Comparison of ENCODE assay signal across 8 cellular contexts in genomic region chr5:109688999-109689739, GRCh38. TPM values are rescaled to one million over a fixed set of nuclear protein-coding genes. Genes with fewer than 3 reads are reported as not detected.
DNase-seq lines count a peak whose midpoint lies in the region; ATAC-seq, FAIRE-seq and TF ChIP-seq lines count a peak whose summit lies in the region.

No MANE protein-coding gene starts in this region.

- H3K4me1 ChIP-seq in A549 = peaks cover 20% of the 10 kb centered on the region
- H3K4me1 ChIP-seq in iPS-18a (ENCODE audit: control insufficient read depth, low read depth, low read length) = peaks cover 20% of the 10 kb centered on the region
- peaks cover 27% of the 10 kb centered on the region for H3K4me1 ChIP-seq in skeletal muscle satellite cell (ENCODE audit: control insufficient read depth, insufficient read depth, low read length)

- 0% methylated on average over 13 of the region's 68 CpGs for WGBS in A549 (ENCODE audit: missing lambda C conversion rate)

- CTCF ChIA-PET in A549 (lab: Yijun Ruan, JAX) = interaction anchor here (0.7 to 4.0 kb wide), 31 partner anchors 8 to 1170 kb away, joined by 3 to 32 read pairs (median 4); no protein-coding TSS in a partner anchor

- H3K36me3 ChIP-seq in iPS-18a (ENCODE audit: control insufficient read depth, low read depth, low read length) (no peaks in the 10 kb centered on the region), skeletal muscle satellite cell (ENCODE audit: insufficient read depth, low read length) (no peaks in the 10 kb centered on the region)

- TF ChIP-seq CTCF in A549 (IDR thresholded peaks at IDR 0.05) (no peak; the same call in 2 of the 3 replicates), brain (conservative IDR thresholded peaks at IDR 0.05) (peak; percentile 5 to 20)

- peaks cover 9 to 28% (median 18%) of the 10 kb centered on the region in 5 experiments for H3K9me3 Mint-ChIP-seq in brain

- peak; percentile 65 for TF ChIP-seq POLR2A in A549 (IDR thresholded peaks at IDR 0.05; ENCODE audit: low read length)

- H3K27me3 Mint-ChIP-seq in brain = peaks cover 6% of the 10 kb centered on the region

- ATAC-seq in A549 (peak; percentile 79 to 87), GM18520 (IDR thresholded peaks at IDR 0.05; ENCODE audit: unreplicated experiment) (peak; percentile 65), HG03045 (IDR thresholded peaks at IDR 0.05; ENCODE audit: unreplicated experiment) (peak; percentile 81)

- no peak for TF ChIP-seq RAD21 in A549 (conservative IDR thresholded peaks at IDR 0.05 in 1 of 2, IDR thresholded peaks at IDR 0.05 in 1 of 2)

- peak overlapping the region; percentile 92 for H3K4me2 ChIP-seq in A549
- peak overlapping the region; percentile 81 for H3K4me2 ChIP-seq in skeletal muscle satellite cell (ENCODE audit: low read length)

- H3K4me1 Mint-ChIP-seq in brain = peaks cover 32% of the 10 kb centered on the region

- POLR2A ChIA-PET in A549 (lab: Yijun Ruan, JAX) = interaction anchor here (0.6 to 1.7 kb wide), 5 partner anchors 13 to 279 kb away, joined by 3 to 5 read pairs (median 3); partner anchors contain the start of gene PJA2

- DNase-seq in A549 (ENCODE audit: low read depth in 1 of 2, low spot score in 1 of 2) (peak; percentile 66 to 92), NCI-H2107 (lab: John Stamatoyannopoulos, UW) (peak; percentile 72), UCSD-AML1 (lab: John Stamatoyannopoulos, UW; ENCODE audit: unreplicated experiment) (peak; percentile 98)

- H3K4me3 ChIP-seq in A549 = peak overlapping the region; percentile 94
- H3K4me3 ChIP-seq in iPS-18a (ENCODE audit: low read length) = peak overlapping the region; percentile 94
- H3K4me3 ChIP-seq in skeletal muscle satellite cell (ENCODE audit: low read length) = peak overlapping the region; percentile 96

- H3K9ac ChIP-seq in iPS-18a (ENCODE audit: low read length) (peak overlapping the region; percentile 76), skeletal muscle satellite cell (ENCODE audit: low read depth, low read length) (peak overlapping the region; percentile 94)

- no peaks in the 10 kb centered on the region for H3K36me3 Mint-ChIP-seq in brain

- TF ChIP-seq EP300 in A549 (IDR thresholded peaks at IDR 0.05) = no peak

- H3K27ac ChIP-seq in A549 = peak overlapping the region; percentile 96 to 98
- H3K27ac ChIP-seq in iPS-18a (ENCODE audit: low read length) = peak overlapping the region; percentile 1

- H3K9me3 ChIP-seq in A549 (peaks cover 5% of the 10 kb centered on the region; the same call in 1 of the 3 replicates), iPS-18a (ENCODE audit: control insufficient read depth, low read depth, low read length) (no peaks in the 10 kb centered on the region), skeletal muscle satellite cell (replicated peaks; ENCODE audit: low read length) (peaks cover 7% of the 10 kb centered on the region)

- peak overlapping the region; percentile 93 to 99 (median 98) for H3K27ac Mint-ChIP-seq in brain

- H3K27me3 ChIP-seq in iPS-18a (ENCODE audit: control insufficient read depth, insufficient read depth, low read length) (no peaks in the 10 kb centered on the region), skeletal muscle satellite cell (ENCODE audit: control insufficient read depth, insufficient read depth, low read length) (no peaks in the 10 kb centered on the region)

- FAIRE-seq in A549 (lab: Jason Lieb, UNC) = no peak

- H3K4me3 Mint-ChIP-seq in brain = peak overlapping the region; percentile 91 to 97 (median 91)

TF ChIP-seq in A549, 52 proteins besides CTCF, POLR2A, EP300 and RAD21:
- TF ChIP-seq JUN (IDR thresholded peaks at IDR 0.05) = peak; percentile 65 to 77; a peak in 4 of 5 replicates
- TF ChIP-seq PHF8 (IDR thresholded peaks at IDR 0.05; ENCODE audit: borderline replicate concordance, low read depth) = peak; percentile 28; the same call in 1 of the 2 replicates
- TF ChIP-seq MAX (IDR thresholded peaks at IDR 0.05) = peak; percentile 51; the same call in 1 of the 2 replicates
- no peak for TF ChIP-seq MAZ (IDR thresholded peaks at IDR 0.05; ENCODE audit: borderline replicate concordance, low read depth, low read length)

RNA-seq across cellular contexts. Expression of gene MAN2A1, which starts 0.6 kb away (rescaled TPM):
- polyA plus RNA-seq in A549 (2011; rRNA removed) = 40.6 and 51.5 TPM in 2 replicates
- 4.6 and 5.2 TPM in 2 replicates for polyA plus RNA-seq in A549 (2012; cell fraction: cytosol; rRNA removed)
- 7.0 and 8.0 TPM in 2 replicates for polyA plus RNA-seq in A549 (2012; cell fraction: nucleus; rRNA removed)
- 15.8 to 16.5 TPM (median 16.1 TPM) in 3 replicates for polyA plus RNA-seq in A549 (2017; fragmentation: RNase III; extraction: RNeasy Plus Mini Kit Qiagen cat#74134 plus additional on column Dnase treatment)
- polyA minus RNA-seq in A549 (2011; rRNA and poly(A)+ RNA removed) = 35.1 and 37.6 TPM in 2 replicates
- 4.8 TPM for polyA plus RNA-seq in brain (ENCODE audit: insufficient read depth, low read depth, low replicate concordance)
- total RNA-seq in skeletal muscle satellite cell (2012; rRNA removed) = 35.6 and 39.0 TPM in 2 replicates

Comparison
In these comparisons a context has a peak if more than half of its experiments do, and no peak if none do; other contexts are left out.
1. Peak in every context shown above with its lines: DNase-seq, ATAC-seq, H3K4me3 ChIP-seq and H3K27ac ChIP-seq.